Comparison of ENCODE assay signal across 27 cellular contexts in genomic region chr14:71636076-71636475, GRCh38.
DNase-seq lines count a peak whose midpoint lies in the region; ATAC-seq and TF ChIP-seq lines count a peak whose summit lies in the region.
"Had no signal": no experiment of that assay in that cellular context is flagged by ENCODE, and none has a peak within 500 bp of the region (broad histone marks: within the 10 kb centered on the region; RNA-seq: fewer than 3 reads in every experiment).

No MANE protein-coding gene starts in this region.

- no peak for TF ChIP-seq POLR2A in body of pancreas (IDR thresholded peaks at IDR 0.05)

- H3K27me3 ChIP-seq in Karpas-422 (ENCODE audit: low read length) (no peaks in the 10 kb centered on the region), body of pancreas (no peaks in the 10 kb centered on the region)
- H3K27me3 ChIP-seq: BE2C, SJSA1 had no signal

- CTCF ChIA-PET in activated CD4-positive, alpha-beta T cell treated with anti-CD3 and anti-CD28 coated beads for 36 hours (lab: Charles Lee) = interaction anchor here (1.1 kb wide), 1 partner anchor 219 kb away, joined by 3 read pairs; no protein-coding TSS in a partner anchor

- ATAC-seq in activated CD4-positive, alpha-beta T cell treated with anti-CD3 and anti-CD28 coated beads for 36 hours = no peak
- ATAC-seq in HG02678 (IDR thresholded peaks at IDR 0.05; ENCODE audit: unreplicated experiment) (no peak), body of pancreas (no peak)
- ATAC-seq: Right ventricle myocardium inferior had no signal

- H3K27ac ChIP-seq in Karpas-422 (ENCODE audit: low read length) (no peak overlapping the region), body of pancreas (no peak overlapping the region)
- H3K27ac ChIP-seq: 22Rv1, PC-9, SJSA1 had no signal

- no peaks in the 10 kb centered on the region for H3K79me2 ChIP-seq in Karpas-422 (ENCODE audit: low read length)

- peaks cover 68% of the 10 kb centered on the region for H3K36me3 Mint-ChIP-seq in activated CD4-positive, alpha-beta T cell treated with anti-CD3 and anti-CD28 coated beads, Interleukin-2, amount 10 ng/mL, durations not matched to agents 24 days and 14 days (ENCODE audit: low read depth)
- peaks cover 46% of the 10 kb centered on the region for H3K36me3 Mint-ChIP-seq in activated CD4-positive, alpha-beta T cell treated with anti-CD3 and anti-CD28 coated beads for 36 hours (ENCODE audit: low read depth)
- H3K36me3 Mint-ChIP-seq in chondrocyte (ENCODE audit: low read depth) = peaks cover 25% of the 10 kb centered on the region
- H3K36me3 Mint-ChIP-seq in osteocyte (ENCODE audit: unreplicated experiment) = peaks cover 22% of the 10 kb centered on the region

- H3K4me3 Mint-ChIP-seq in activated CD4-positive, alpha-beta T cell treated with anti-CD3 and anti-CD28 coated beads, Interleukin-2, amount 10 ng/mL, durations not matched to agents 24 days and 14 days = no peak overlapping the region
- H3K4me3 Mint-ChIP-seq in activated CD4-positive, alpha-beta T cell treated with anti-CD3 and anti-CD28 coated beads for 36 hours = no peak overlapping the region
- H3K4me3 Mint-ChIP-seq in chondrocyte (ENCODE audit: unreplicated experiment) (no peak overlapping the region), osteocyte (ENCODE audit: unreplicated experiment) (peak overlapping the region; percentile 5)
- H3K4me3 Mint-ChIP-seq: CD14-positive monocyte had no signal

- peak overlapping the region; percentile 46 for H3K27ac Mint-ChIP-seq in activated CD4-positive, alpha-beta T cell treated with anti-CD3 and anti-CD28 coated beads, Interleukin-2, amount 10 ng/mL, durations not matched to agents 24 days and 14 days
- no peak overlapping the region for H3K27ac Mint-ChIP-seq in activated CD4-positive, alpha-beta T cell treated with anti-CD3 and anti-CD28 coated beads for 36 hours
- peak overlapping the region; percentile 43 for H3K27ac Mint-ChIP-seq in chondrocyte (ENCODE audit: unreplicated experiment)
- peak overlapping the region; percentile 77 for H3K27ac Mint-ChIP-seq in osteocyte (ENCODE audit: unreplicated experiment)
- H3K27ac Mint-ChIP-seq: CD14-positive monocyte had no signal

- H3K36me3 ChIP-seq in Karpas-422 (ENCODE audit: insufficient read depth, low read length) (no peaks in the 10 kb centered on the region), body of pancreas (replicated peaks in 1 of 2; ENCODE audit: insufficient read depth in 1 of 2, low read depth in 2 of 2) (peaks cover 0 to 2% of the 10 kb centered on the region in 2 donors)
- H3K36me3 ChIP-seq: BE2C, SJSA1 had no signal

- no peak overlapping the region for H3K9ac ChIP-seq in Karpas-422 (ENCODE audit: low read length)

- TF ChIP-seq CTCF in chondrocyte (IDR thresholded peaks at IDR 0.05) (no peak), osteocyte (IDR thresholded peaks at IDR 0.05) (no peak), body of pancreas (IDR thresholded peaks at IDR 0.05) (no peak)

- H3K9me2 ChIP-seq in Karpas-422 (replicated peaks; ENCODE audit: insufficient read depth, low read length) = no peaks in the 10 kb centered on the region

- H3K4me3 ChIP-seq in Karpas-422 (ENCODE audit: low read length) (no peak overlapping the region), body of pancreas (no peak overlapping the region)
- H3K4me3 ChIP-seq: PC-9, SJSA1 had no signal

- no peaks in the 10 kb centered on the region for H4K20me1 ChIP-seq in Karpas-422 (ENCODE audit: insufficient read depth, low read depth, low read length)

- POLR2A ChIA-PET in activated CD4-positive, alpha-beta T cell treated with anti-CD3 and anti-CD28 coated beads for 36 hours (lab: Charles Lee) = no interaction called here

- H3K27me3 Mint-ChIP-seq in activated CD4-positive, alpha-beta T cell treated with anti-CD3 and anti-CD28 coated beads, Interleukin-2, amount 10 ng/mL, durations not matched to agents 24 days and 14 days = no peaks in the 10 kb centered on the region
- H3K27me3 Mint-ChIP-seq in activated CD4-positive, alpha-beta T cell treated with anti-CD3 and anti-CD28 coated beads for 36 hours = no peaks in the 10 kb centered on the region
- H3K27me3 Mint-ChIP-seq in chondrocyte (ENCODE audit: low read depth) (no peaks in the 10 kb centered on the region), osteocyte (ENCODE audit: unreplicated experiment) (no peaks in the 10 kb centered on the region)

- intact Hi-C loops in activated CD4-positive, alpha-beta T cell treated with anti-CD3 and anti-CD28 coated beads, Interleukin-2, amount 10 ng/mL, durations not matched to agents 24 days and 14 days (cut with micrococcal nuclease) = no loop called here
- intact Hi-C loops in activated CD4-positive, alpha-beta T cell treated with anti-CD3 and anti-CD28 coated beads for 36 hours (cut with DNase I, micrococcal nuclease) = no loop called here
- intact Hi-C loops in body of pancreas (cut with DNase I) = no loop called here

- DNase-seq in activated CD4-positive, alpha-beta T cell treated with anti-CD3 and anti-CD28 coated beads, Interleukin-2, amount 10 ng/mL, durations not matched to agents 24 days and 14 days = no peak
- no peak for DNase-seq in activated CD4-positive, alpha-beta T cell treated with anti-CD3 and anti-CD28 coated beads for 36 hours
- DNase-seq in Karpas-422 (peak; percentile 21), chondrocyte (ENCODE audit: low spot score) (no peak), osteocyte (ENCODE audit: extremely low spot score, unreplicated experiment) (no peak), NCI-H345 treated with DMSO at 0.1 percent for 48 hours (lab: John Stamatoyannopoulos, UW; ENCODE audit: unreplicated experiment) (no peak), body of pancreas (no peak)
- DNase-seq: ACHN, BE2C, Calu3, DMS79 treated with DMSO at 0.1 percent for 48 hours, GF-D8, Kasumi-1, MV-4-11, NCI-H1105, NCI-H1436 treated with DMSO at 0.1 percent for 48 hours, NCI-H187 treated with DMSO at 0.1 percent for 48 hours, NCI-H2171 treated with DMSO at 0.1 percent for 48 hours, NCI-H345, NCI-H524, NCI-H774, PC-9 had no signal

- H3K4me1 Mint-ChIP-seq in activated CD4-positive, alpha-beta T cell treated with anti-CD3 and anti-CD28 coated beads, Interleukin-2, amount 10 ng/mL, durations not matched to agents 24 days and 14 days = peaks cover 9% of the 10 kb centered on the region
- peaks cover 8% of the 10 kb centered on the region for H3K4me1 Mint-ChIP-seq in activated CD4-positive, alpha-beta T cell treated with anti-CD3 and anti-CD28 coated beads for 36 hours
- H3K4me1 Mint-ChIP-seq in chondrocyte (ENCODE audit: low read depth) (peaks cover 48% of the 10 kb centered on the region), osteocyte (ENCODE audit: unreplicated experiment) (peaks cover 58% of the 10 kb centered on the region)
- H3K4me1 Mint-ChIP-seq: CD14-positive monocyte had no signal

- H3K4me2 ChIP-seq in Karpas-422 (ENCODE audit: low read depth, low read length, poor library complexity, severe bottlenecking) = no peak overlapping the region
- H3K4me2 ChIP-seq: PC-9 had no signal

- H3K4me1 ChIP-seq in Karpas-422 (ENCODE audit: low read length) (no peaks in the 10 kb centered on the region), body of pancreas (no peaks in the 10 kb centered on the region)
- H3K4me1 ChIP-seq: BE2C had no signal

- H3K9me3 ChIP-seq in Karpas-422 (ENCODE audit: low read length) (no peaks in the 10 kb centered on the region), body of pancreas (no peaks in the 10 kb centered on the region)
- H3K9me3 ChIP-seq: BE2C, SJSA1 had no signal

- H3K9me3 Mint-ChIP-seq in activated CD4-positive, alpha-beta T cell treated with anti-CD3 and anti-CD28 coated beads, Interleukin-2, amount 10 ng/mL, durations not matched to agents 24 days and 14 days = peaks cover 10% of the 10 kb centered on the region
- peaks cover 5% of the 10 kb centered on the region for H3K9me3 Mint-ChIP-seq in activated CD4-positive, alpha-beta T cell treated with anti-CD3 and anti-CD28 coated beads for 36 hours (ENCODE audit: low read depth)
- H3K9me3 Mint-ChIP-seq in chondrocyte (ENCODE audit: low read depth) (peaks cover 6% of the 10 kb centered on the region), osteocyte (ENCODE audit: unreplicated experiment) (peaks cover 6% of the 10 kb centered on the region)

- H2AFZ ChIP-seq in Karpas-422 (ENCODE audit: low read length) = no peak overlapping the region
- H2AFZ ChIP-seq: PC-9 had no signal
